ENCODE assay signal across 8 cellular contexts in the genomic region with DNA sequence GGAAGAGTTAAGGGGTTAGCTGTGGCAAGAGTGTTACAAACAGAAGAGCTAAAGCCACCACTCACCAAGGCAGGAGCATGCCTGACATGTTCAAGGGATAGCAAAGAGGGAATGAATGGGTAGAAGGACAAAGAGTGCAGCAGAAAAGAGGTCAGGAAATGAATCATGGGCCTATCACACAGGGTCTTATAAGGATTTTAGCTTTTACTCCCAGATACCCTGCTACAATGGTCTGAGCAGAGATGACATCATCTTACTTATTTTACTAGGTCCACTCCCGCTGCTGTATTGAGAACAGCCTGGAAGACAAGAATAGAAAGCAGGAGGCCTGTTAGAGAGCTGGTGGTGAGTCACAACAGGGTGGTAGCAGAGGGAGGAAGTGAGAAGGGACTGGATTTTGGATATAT. TPM values are rescaled to one million over a fixed set of nuclear protein-coding genes. Genes with fewer than 3 reads are reported as not detected.
DNase-seq lines count a peak whose midpoint lies in the region; ATAC-seq, FAIRE-seq and TF ChIP-seq lines count a peak whose summit lies in the region.

No MANE protein-coding gene starts in this region.

- no peak overlapping the region for H3K4me3 Mint-ChIP-seq in stimulated activated naive CD8-positive, alpha-beta T cell treated with anti-CD3 and anti-CD28 coated beads, Interleukin-15, Interleukin-2, amounts not matched to agents 100 ng/mL and 50 ng/mL, for 24 hours
- H3K4me3 Mint-ChIP-seq in mesothelial cell of epicardium: no peak overlapping the region

- peak overlapping the region; percentile 1; the same call in 1 of the 2 replicates for H3K9ac ChIP-seq in BLaER1

- TF ChIP-seq CTCF in mesothelial cell of epicardium (IDR thresholded peaks at IDR 0.05; ENCODE audit: unreplicated experiment): no peak

- H3K4me3 ChIP-seq in BLaER1: no peak overlapping the region

- peak overlapping the region; percentile 51 for H3K4me2 ChIP-seq in BLaER1

- H4K20me1 ChIP-seq in BLaER1: peaks cover 68% of the 10 kb centered on the region

- no peaks in the 10 kb centered on the region for H3K9me3 ChIP-seq in BLaER1

- H3K36me3 Mint-ChIP-seq in stimulated activated naive CD8-positive, alpha-beta T cell treated with anti-CD3 and anti-CD28 coated beads, Interleukin-15, Interleukin-2, amounts not matched to agents 100 ng/mL and 50 ng/mL, for 24 hours (ENCODE audit: low read depth): peaks cover 47% of the 10 kb centered on the region
- peaks cover 27% of the 10 kb centered on the region for H3K36me3 Mint-ChIP-seq in mesothelial cell of epicardium

- H3K4me1 ChIP-seq in BLaER1: peaks cover 28% of the 10 kb centered on the region

- intact Hi-C loops in left cardiac atrium (cut with DNase I): no loop called here

- peak overlapping the region; percentile 74 for H3K27ac Mint-ChIP-seq in stimulated activated naive CD8-positive, alpha-beta T cell treated with anti-CD3 and anti-CD28 coated beads, Interleukin-15, Interleukin-2, amounts not matched to agents 100 ng/mL and 50 ng/mL, for 24 hours
- H3K27ac Mint-ChIP-seq in mesothelial cell of epicardium: no peak overlapping the region

- peak; percentile 59 for FAIRE-seq in GM19239 (lab: Jason Lieb, UNC)

- DNase-seq in GM19239 (ENCODE audit: insufficient read length, low spot score) (no peak), SW480 (ENCODE audit: low spot score) (peak; percentile 69), left cardiac atrium (no peak), mesothelial cell of epicardium (ENCODE audit: low spot score in 2 of 2, unreplicated experiment in 2 of 2) (no peak), NCI-H510A treated with DMSO at 0.1 percent for 48 hours (lab: John Stamatoyannopoulos, UW) (no peak)

- ATAC-seq in HG03196 (IDR thresholded peaks at IDR 0.05; ENCODE audit: unreplicated experiment) (peak; percentile 85), left cardiac atrium (peak; percentile 92 to 98)

- H3K27me3 ChIP-seq in BLaER1: no peaks in the 10 kb centered on the region

- H3K36me3 ChIP-seq in BLaER1: peaks cover 64% of the 10 kb centered on the region

- H3K4me1 Mint-ChIP-seq in stimulated activated naive CD8-positive, alpha-beta T cell treated with anti-CD3 and anti-CD28 coated beads, Interleukin-15, Interleukin-2, amounts not matched to agents 100 ng/mL and 50 ng/mL, for 24 hours (ENCODE audit: low read depth): peaks cover 30% of the 10 kb centered on the region
- H3K4me1 Mint-ChIP-seq in mesothelial cell of epicardium: no peaks in the 10 kb centered on the region

- H3K27me3 Mint-ChIP-seq in stimulated activated naive CD8-positive, alpha-beta T cell treated with anti-CD3 and anti-CD28 coated beads, Interleukin-15, Interleukin-2, amounts not matched to agents 100 ng/mL and 50 ng/mL, for 24 hours: no peaks in the 10 kb centered on the region
- H3K27me3 Mint-ChIP-seq in mesothelial cell of epicardium (ENCODE audit: low read depth): no peaks in the 10 kb centered on the region

- no peaks in the 10 kb centered on the region for H3K9me3 Mint-ChIP-seq in stimulated activated naive CD8-positive, alpha-beta T cell treated with anti-CD3 and anti-CD28 coated beads, Interleukin-15, Interleukin-2, amounts not matched to agents 100 ng/mL and 50 ng/mL, for 24 hours
- H3K9me3 Mint-ChIP-seq in mesothelial cell of epicardium: no peaks in the 10 kb centered on the region

- H3K27ac ChIP-seq in BLaER1: no peak overlapping the region

RNA-seq across cellular contexts. Expression of a gene that starts 9.8 kb away (rescaled TPM):
- total RNA-seq in left cardiac atrium: 10 to 100 TPM in 1 of 2 donors, 1 to 10 TPM in 1; 9.7 to 13.1 TPM
- 16.6 to 17.8 TPM (median 17.4 TPM) in 3 replicates for total RNA-seq in mesothelial cell of epicardium
